In genomic region chr10:95233377-95234034, GRCh38 we compare ENCODE assay signal across 19 cellular contexts. TPM values are rescaled to one million over a fixed set of nuclear protein-coding genes. Genes with fewer than 3 reads are reported as not detected.
"Had no signal": no experiment of that assay in that cellular context is flagged by ENCODE, and none has a peak within 500 bp of the region (broad histone marks: within the 10 kb centered on the region; RNA-seq: fewer than 3 reads in every experiment).

No MANE protein-coding gene starts in this region.

- ATAC-seq: activated naive CD4-positive, alpha-beta T cell treated with anti-CD3 and anti-CD28 coated beads, Interleukin-2, amount 50 U/mL, for 72 hours; left cardiac atrium; lower lobe of right lung had no signal

- H3K27me3 ChIP-seq: stomach, uterus had no signal

- H3K9me3 ChIP-seq: lower lobe of right lung, stomach, thoracic aorta, uterus had no signal

- DNase-seq: activated CD4-positive, alpha-beta T cell treated with anti-CD3 and anti-CD28 coated beads, Interleukin-2, amount 50 U/mL, for 4 hours; activated CD4-positive, CD25-positive, alpha-beta regulatory T cell treated with anti-CD3 and anti-CD28 coated beads, Interleukin-2, amount 50 U/mL, for 72 hours; activated effector memory CD4-positive, alpha-beta T cell treated with anti-CD3 and anti-CD28 coated beads, Interleukin-2, amount 50 U/mL, for 16 hours; activated T-cell treated with anti-CD3 and anti-CD28 coated beads, Interleukin-2, amount 50 U/mL, for 24 hours; amniotic stem cell; dorsolateral prefrontal cortex; left cardiac atrium; lower lobe of right lung; midbrain; stomach; uterus had no signal

- FAIRE-seq: endometrium had no signal

- H3K79me2 ChIP-seq: parathyroid adenoma had no signal

- H3K9ac ChIP-seq: parathyroid adenoma had no signal

- H3K27ac ChIP-seq: dorsolateral prefrontal cortex, lower lobe of right lung, parathyroid adenoma, skin epidermis, stomach, thoracic aorta, uterus had no signal

- H3K4me3 ChIP-seq: dorsolateral prefrontal cortex, lower lobe of right lung, skin epidermis, stomach, thoracic aorta, uterus had no signal

- H2AFZ ChIP-seq: parathyroid adenoma had no signal

- H3K36me3 ChIP-seq: uterus had no signal

- H3K4me1 ChIP-seq: uterus had no signal

RNA-seq across cellular contexts. Expression of gene ACSM6, which starts 39.5 kb away (rescaled TPM):
- total RNA-seq: activated naive CD4-positive, alpha-beta T cell treated with anti-CD3 and anti-CD28 coated beads, Interleukin-2, amount 50 U/mL, for 72 hours; cerebellum; dorsolateral prefrontal cortex; glomerular endothelial cell; left cardiac atrium; lower lobe of right lung; T-helper 2 cell treated with Interferon-gamma antibody and Interleukin-4, amounts not matched to agents 100 ng/mL and 5 ng/mL, for 36 hours; thoracic aorta; uterus had no signal
